17 cellular contexts compared by ENCODE assay signal in genomic region chr20:37305839-37306238, GRCh38. TPM values are rescaled to one million over a fixed set of nuclear protein-coding genes. Genes with fewer than 3 reads are reported as not detected.
DNase-seq lines count a peak whose midpoint lies in the region; ATAC-seq and TF ChIP-seq lines count a peak whose summit lies in the region.
"Had no signal": no experiment of that assay in that cellular context is flagged by ENCODE, and none has a peak within 500 bp of the region (broad histone marks: within the 10 kb centered on the region; RNA-seq: fewer than 3 reads in every experiment).

No MANE protein-coding gene starts in this region.

- peak overlapping the region; percentile 65 for H3K56ac ChIP-seq in mesendoderm (ENCODE audit: low read length)

- H3K4me3 Mint-ChIP-seq in stimulated activated naive B cell treated with anti-CD40 and anti-IgM and Interleukin-4, amounts not matched to agents 10 μg/mL and 1 μg/mL and 100 μg/mL, for 72 hours: no peak overlapping the region
- no peak overlapping the region for H3K4me3 Mint-ChIP-seq in stimulated activated memory B cell treated with anti-CD40 and anti-IgM and Interleukin-4, amounts not matched to agents 10 μg/mL and 1 μg/mL and 100 μg/mL, for 72 hours

- no peak overlapping the region; the same call in 1 of the 2 replicates for H3K4me2 ChIP-seq in BLaER1
- H3K4me2 ChIP-seq in OCI-LY3 (ENCODE audit: low read length): no peak overlapping the region
- no peak overlapping the region for H3K4me2 ChIP-seq in mesendoderm (ENCODE audit: low read length)
- H3K4me2 ChIP-seq: A549 had no signal

- no peak overlapping the region for H2AFZ ChIP-seq in OCI-LY3 (ENCODE audit: low read depth, low read length)
- H2AFZ ChIP-seq: GM23248 had no signal

- H3K4me3 ChIP-seq in BLaER1 (no peak overlapping the region), OCI-LY3 (ENCODE audit: low read length) (no peak overlapping the region), mesendoderm (ENCODE audit: low read length) (no peak overlapping the region), coronary artery (no peak overlapping the region)
- H3K4me3 ChIP-seq: A549, GM23248, MG63 had no signal

- H3K36me3 ChIP-seq in BLaER1 (peaks cover 84% of the 10 kb centered on the region), OCI-LY3 (replicated peaks; ENCODE audit: low read depth, low read length) (peaks cover 70% of the 10 kb centered on the region), mesendoderm (ENCODE audit: control insufficient read depth, insufficient read depth, low read length) (peaks cover 10% of the 10 kb centered on the region)

- no peak overlapping the region for H2AK5ac ChIP-seq in mesendoderm (ENCODE audit: low read length)

- H3K79me2 ChIP-seq in OCI-LY3 (ENCODE audit: low read length): peaks cover 47% of the 10 kb centered on the region
- H3K79me2 ChIP-seq in mesendoderm (ENCODE audit: control insufficient read depth, insufficient read depth, low read length): peaks cover 4% of the 10 kb centered on the region

- no peak for ATAC-seq in stimulated activated naive B cell treated with anti-CD40 and anti-IgM and Interleukin-4, amounts not matched to agents 10 μg/mL and 1 μg/mL and 100 μg/mL, for 72 hours (replicated peaks)
- ATAC-seq in stimulated activated memory B cell treated with anti-CD40 and anti-IgM and Interleukin-4, amounts not matched to agents 10 μg/mL and 1 μg/mL and 100 μg/mL, for 72 hours: no peak
- no peak for ATAC-seq in HG03025 (IDR thresholded peaks at IDR 0.05; ENCODE audit: low FRiP score, unreplicated experiment)
- ATAC-seq: A549, Panc1 had no signal

- no peaks in the 10 kb centered on the region for H3K9me3 Mint-ChIP-seq in stimulated activated naive B cell treated with anti-CD40 and anti-IgM and Interleukin-4, amounts not matched to agents 10 μg/mL and 1 μg/mL and 100 μg/mL, for 72 hours
- H3K9me3 Mint-ChIP-seq in stimulated activated memory B cell treated with anti-CD40 and anti-IgM and Interleukin-4, amounts not matched to agents 10 μg/mL and 1 μg/mL and 100 μg/mL, for 72 hours: no peaks in the 10 kb centered on the region

- no peak overlapping the region for H3K18ac ChIP-seq in mesendoderm (ENCODE audit: low read length)

- no peak overlapping the region for H3K4ac ChIP-seq in mesendoderm (ENCODE audit: low read depth, low read length)

- no peak overlapping the region for H2BK5ac ChIP-seq in mesendoderm (ENCODE audit: low read length)

- H3K9me3 ChIP-seq in BLaER1 (no peaks in the 10 kb centered on the region), OCI-LY3 (ENCODE audit: insufficient read depth, low read length) (no peaks in the 10 kb centered on the region)
- H3K9me3 ChIP-seq: A549, MG63 had no signal

- H4K20me1 ChIP-seq in BLaER1: peaks cover 58% of the 10 kb centered on the region
- H4K20me1 ChIP-seq in OCI-LY3 (ENCODE audit: insufficient read depth, low read length): 0 out of 2 replicates have a peak, but pooled peaks cover 4% of the 10 kb centered on the region

- H3K4me1 ChIP-seq in BLaER1 (peaks cover 31% of the 10 kb centered on the region), OCI-LY3 (ENCODE audit: low read length) (peaks cover 40% of the 10 kb centered on the region), mesendoderm (ENCODE audit: control insufficient read depth, low read depth, low read length) (no peaks in the 10 kb centered on the region)

- no peak overlapping the region for H2BK15ac ChIP-seq in mesendoderm (replicated peaks; ENCODE audit: low read depth)

- H3K36me3 Mint-ChIP-seq in stimulated activated naive B cell treated with anti-CD40 and anti-IgM and Interleukin-4, amounts not matched to agents 10 μg/mL and 1 μg/mL and 100 μg/mL, for 72 hours: peaks cover 46 to 78% of the 10 kb centered on the region in 2 donors
- H3K36me3 Mint-ChIP-seq in stimulated activated memory B cell treated with anti-CD40 and anti-IgM and Interleukin-4, amounts not matched to agents 10 μg/mL and 1 μg/mL and 100 μg/mL, for 72 hours: peaks cover 76% of the 10 kb centered on the region

- peak overlapping the region; percentile 63 for H3K27ac Mint-ChIP-seq in stimulated activated naive B cell treated with anti-CD40 and anti-IgM and Interleukin-4, amounts not matched to agents 10 μg/mL and 1 μg/mL and 100 μg/mL, for 72 hours
- no peak overlapping the region for H3K27ac Mint-ChIP-seq in stimulated activated memory B cell treated with anti-CD40 and anti-IgM and Interleukin-4, amounts not matched to agents 10 μg/mL and 1 μg/mL and 100 μg/mL, for 72 hours

- H4K5ac ChIP-seq in mesendoderm (ENCODE audit: low read length): no peak overlapping the region

- H3K4me1 Mint-ChIP-seq in stimulated activated naive B cell treated with anti-CD40 and anti-IgM and Interleukin-4, amounts not matched to agents 10 μg/mL and 1 μg/mL and 100 μg/mL, for 72 hours: peaks cover 28 to 51% of the 10 kb centered on the region in 2 donors
- peaks cover 59% of the 10 kb centered on the region for H3K4me1 Mint-ChIP-seq in stimulated activated memory B cell treated with anti-CD40 and anti-IgM and Interleukin-4, amounts not matched to agents 10 μg/mL and 1 μg/mL and 100 μg/mL, for 72 hours

- H3K9ac ChIP-seq in BLaER1 (no peak overlapping the region; the same call in 1 of the 2 replicates), OCI-LY3 (ENCODE audit: low read length) (no peak overlapping the region), mesendoderm (ENCODE audit: low read length) (no peak overlapping the region)
- H3K9ac ChIP-seq: GM23248 had no signal

- no peak overlapping the region for H2BK120ac ChIP-seq in mesendoderm (ENCODE audit: low read depth, low read length)

- no peak overlapping the region for H3K23ac ChIP-seq in mesendoderm (ENCODE audit: low read length)

- no peak for TF ChIP-seq CTCF in OCI-LY3 (IDR thresholded peaks at IDR 0.05; ENCODE audit: low read depth, low read length)
- no peak for TF ChIP-seq CTCF in coronary artery (IDR thresholded peaks at IDR 0.05)

- peaks cover 21% of the 10 kb centered on the region for H3K79me1 ChIP-seq in mesendoderm (ENCODE audit: low read length)

- H3K27me3 ChIP-seq in BLaER1 (no peaks in the 10 kb centered on the region), OCI-LY3 (ENCODE audit: low read depth, low read length) (no peaks in the 10 kb centered on the region), mesendoderm (ENCODE audit: insufficient read depth, low read length, poor library complexity) (no peaks in the 10 kb centered on the region)
- H3K27me3 ChIP-seq: MG63 had no signal

- no peaks in the 10 kb centered on the region for H3K27me3 Mint-ChIP-seq in stimulated activated naive B cell treated with anti-CD40 and anti-IgM and Interleukin-4, amounts not matched to agents 10 μg/mL and 1 μg/mL and 100 μg/mL, for 72 hours
- H3K27me3 Mint-ChIP-seq in stimulated activated memory B cell treated with anti-CD40 and anti-IgM and Interleukin-4, amounts not matched to agents 10 μg/mL and 1 μg/mL and 100 μg/mL, for 72 hours: no peaks in the 10 kb centered on the region

- no CpG with 5 or more reads among the region's 3 CpGs for WGBS in mesendoderm (ENCODE audit: extremely low coverage, insufficient coverage, low lambda C conversion rate)

- peak overlapping the region; percentile 32; the same call in 1 of the 2 replicates for H3K27ac ChIP-seq in BLaER1
- H3K27ac ChIP-seq in OCI-LY3 (ENCODE audit: low read length): peak overlapping the region; percentile 7; the same call in 1 of the 2 replicates
- no peak overlapping the region for H3K27ac ChIP-seq in mesendoderm (ENCODE audit: low read depth, low read length)
- H3K27ac ChIP-seq in coronary artery: peak overlapping the region in 1 of 2 donors; percentile 55
- H3K27ac ChIP-seq: A549, GM23248 had no signal

- no peak overlapping the region for H4K8ac ChIP-seq in mesendoderm (ENCODE audit: low read depth, low read length)

- DNase-seq in mesendoderm (no peak), coronary artery (ENCODE audit: low spot score) (no peak)
- DNase-seq in stimulated activated naive B cell treated with anti-CD40 and anti-IgM and Interleukin-4, amounts not matched to agents 10 μg/mL and 1 μg/mL and 100 μg/mL, for 72 hours: no peak
- DNase-seq in effector CD8-positive, alpha-beta T cell (lab: John Stamatoyannopoulos, UW): no peak
- DNase-seq: C1 segment of cervical spinal cord, GF-D8, GM23248, IMR-90, MG63, NCI-H1092 treated with DMSO at 0.1 percent for 48 hours, NCI-H510A treated with DMSO at 0.1 percent for 48 hours had no signal

RNA-seq across cellular contexts. Expression of gene MANBAL, which starts 16.4 kb away (rescaled TPM):
- 53.9 TPM for polyA plus RNA-seq in mesendoderm (2013, experiment 1 of 2)
- 53.4 TPM for polyA plus RNA-seq in mesendoderm (2013, experiment 2 of 2)

RNA-seq across cellular contexts. Expression of gene SRC, which starts 40.1 kb away (rescaled TPM):
- polyA plus RNA-seq in mesendoderm (2013, experiment 1 of 2): 18.4 TPM
- polyA plus RNA-seq in mesendoderm (2013, experiment 2 of 2): 19.3 TPM

RNA-seq across cellular contexts. Expression of gene GHRH, which starts 44.2 kb away (rescaled TPM):
- polyA plus RNA-seq in mesendoderm (2013, experiment 1 of 2): not detected
- not detected for polyA plus RNA-seq in mesendoderm (2013, experiment 2 of 2)
- polyA plus RNA-seq: A549, GM23248, IMR-90 had no signal
